ENCODE assay signal across 1 cellular context in genomic region chr1:44739361-44740178, GRCh38.
TF ChIP-seq lines count a peak whose summit lies in the region.

Gene KIF2C, plus strand, starts transcription at chr1:44739837. Its CDS starts 96 bp downstream, at chr1:44739933.

TF ChIP-seq in HepG2, 621 proteins besides CTCF, POLR2A, EP300 and RAD21 (continued from another document and continues in another):
- TF ChIP-seq TFDP2 (CRISPR knock-in tag; IDR thresholded peaks at IDR 0.05) (peak; percentile 99), ZNF839 (CRISPR knock-in tag; IDR thresholded peaks at IDR 0.05; ENCODE audit: borderline replicate concordance) (no peak), ZNF577 (CRISPR knock-in tag; IDR thresholded peaks at IDR 0.05; ENCODE audit: borderline replicate concordance, low read depth) (no peak), SPEN (CRISPR knock-in tag; IDR thresholded peaks at IDR 0.05; ENCODE audit: low read depth) (peak; percentile 61), TBX2 (CRISPR knock-in tag; IDR thresholded peaks at IDR 0.05; ENCODE audit: borderline replicate concordance) (peak; percentile 77), ZSCAN29 (CRISPR knock-in tag; conservative IDR thresholded peaks at IDR 0.05) (0 out of 2 replicates have a peak, but pooled peaks have one; percentile 45), MED1 (CRISPR knock-in tag; IDR thresholded peaks at IDR 0.05) (peak; percentile 56; the same call in 1 of the 2 replicates), ZNF850 (CRISPR knock-in tag; conservative IDR thresholded peaks at IDR 0.05) (no peak), RERE (CRISPR knock-in tag; IDR thresholded peaks at IDR 0.05; ENCODE audit: low read depth) (no peak), ASH2L (IDR thresholded peaks at IDR 0.05; ENCODE audit: insufficient read length, low read depth, low read length) (no peak), SRSF9 (IDR thresholded peaks at IDR 0.05; ENCODE audit: borderline replicate concordance, insufficient read depth, low read depth, low read length, poor library complexity, severe bottlenecking) (no peak), BCL6 (CRISPR knock-in tag; IDR thresholded peaks at IDR 0.05) (peak; percentile 17), IRF9 (CRISPR knock-in tag; IDR thresholded peaks at IDR 0.05; ENCODE audit: borderline replicate concordance) (peak; percentile 81; the same call in 1 of the 2 replicates), NAIF1 (CRISPR knock-in tag; IDR thresholded peaks at IDR 0.05; ENCODE audit: borderline replicate concordance) (no peak), TIGD3 (CRISPR knock-in tag; IDR thresholded peaks at IDR 0.05; ENCODE audit: borderline replicate concordance) (no peak), SP4 (CRISPR knock-in tag; IDR thresholded peaks at IDR 0.05) (peak; percentile 97), IRF1 (CRISPR knock-in tag; IDR thresholded peaks at IDR 0.05; ENCODE audit: low read depth) (no peak), MLX (CRISPR knock-in tag; IDR thresholded peaks at IDR 0.05) (no peak; the same call in 1 of the 2 replicates), MXD3 (CRISPR knock-in tag; IDR thresholded peaks at IDR 0.05) (0 out of 2 replicates have a peak, but pooled peaks have one; percentile 57), ZSCAN30 (CRISPR knock-in tag; IDR thresholded peaks at IDR 0.05) (no peak), ZSCAN12 (CRISPR knock-in tag; IDR thresholded peaks at IDR 0.05) (no peak), ZNF180 (CRISPR knock-in tag; IDR thresholded peaks at IDR 0.05; ENCODE audit: borderline replicate concordance, low read depth) (no peak), ZNF205 (CRISPR knock-in tag; IDR thresholded peaks at IDR 0.05) (peak; percentile 40; the same call in 1 of the 2 replicates), GZF1 (CRISPR knock-in tag; IDR thresholded peaks at IDR 0.05) (no peak), ZNF772 (CRISPR knock-in tag; IDR thresholded peaks at IDR 0.05) (no peak), MTF1 (CRISPR knock-in tag; IDR thresholded peaks at IDR 0.05) (no peak), MAFF (IDR thresholded peaks at IDR 0.05; ENCODE audit: low read depth, low read length) (no peak), MXI1 (IDR thresholded peaks at IDR 0.05; ENCODE audit: borderline replicate concordance, low read depth, low read length) (peak; percentile 88; the same call in 2 of the 3 replicates), ATF4 (CRISPR knock-in tag; IDR thresholded peaks at IDR 0.05) (peak in 1 of 2 experiments; percentile 69; a peak in 2 of 4 replicates), SAFB2 (CRISPR knock-in tag; IDR thresholded peaks at IDR 0.05; ENCODE audit: borderline replicate concordance, low read depth) (no peak; the same call in 1 of the 2 replicates), NFKB2 (CRISPR knock-in tag; IDR thresholded peaks at IDR 0.05; ENCODE audit: borderline replicate concordance) (peak; percentile 58; the same call in 1 of the 2 replicates), PAX8 (CRISPR knock-in tag; IDR thresholded peaks at IDR 0.05; ENCODE audit: borderline replicate concordance) (no peak), ZNF614 (CRISPR knock-in tag; IDR thresholded peaks at IDR 0.05; ENCODE audit: borderline replicate concordance) (peak; percentile 73; the same call in 1 of the 2 replicates), PAF1 (CRISPR knock-in tag; IDR thresholded peaks at IDR 0.05) (no peak), ARNT2 (CRISPR knock-in tag; IDR thresholded peaks at IDR 0.05; ENCODE audit: low read depth) (peak; percentile 92), ZNF143 (CRISPR knock-in tag; IDR thresholded peaks at IDR 0.05) (peak; percentile 90), ZBTB46 (CRISPR knock-in tag; IDR thresholded peaks at IDR 0.05; ENCODE audit: borderline replicate concordance) (no peak), ATAD3A (CRISPR knock-in tag; IDR thresholded peaks at IDR 0.05) (no peak), RNF2 (conservative IDR thresholded peaks at IDR 0.05; ENCODE audit: low read depth) (no peak), RAD51 (IDR thresholded peaks at IDR 0.05; ENCODE audit: borderline replicate concordance) (no peak), SP140L (CRISPR knock-in tag; IDR thresholded peaks at IDR 0.05; ENCODE audit: borderline replicate concordance) (0 out of 2 replicates have a peak, but pooled peaks have one; percentile 50), ZNF224 (CRISPR knock-in tag; IDR thresholded peaks at IDR 0.05) (peak; percentile 59; the same call in 1 of the 2 replicates), ZC3H4 (CRISPR knock-in tag; IDR thresholded peaks at IDR 0.05; ENCODE audit: borderline replicate concordance) (no peak), ZNF12 (CRISPR knock-in tag; IDR thresholded peaks at IDR 0.05) (no peak), ERF (CRISPR knock-in tag; IDR thresholded peaks at IDR 0.05) (peak; percentile 76; the same call in 1 of the 2 replicates), ZNF431 (CRISPR knock-in tag; IDR thresholded peaks at IDR 0.05; ENCODE audit: borderline replicate concordance, low read depth) (no peak), CBX2 (IDR thresholded peaks at IDR 0.05; ENCODE audit: low read depth, low read length) (no peak), CBX2 (CRISPR knock-in tag; IDR thresholded peaks at IDR 0.05; ENCODE audit: low read depth) (no peak), ZFYVE20 (CRISPR knock-in tag; IDR thresholded peaks at IDR 0.05; ENCODE audit: borderline replicate concordance, low read depth) (no peak), PTBP1 (IDR thresholded peaks at IDR 0.05; ENCODE audit: low read depth, low read length, poor library complexity, severe bottlenecking) (no peak), SMAD1 (CRISPR knock-in tag; IDR thresholded peaks at IDR 0.05; ENCODE audit: borderline replicate concordance, low read depth) (peak; percentile 17; the same call in 1 of the 2 replicates), ZNF44 (CRISPR knock-in tag; IDR thresholded peaks at IDR 0.05) (no peak), CBX1 (IDR thresholded peaks at IDR 0.05; ENCODE audit: low read depth) (peak; percentile 40), ZNF274 (CRISPR knock-in tag; IDR thresholded peaks at IDR 0.05) (peak; percentile 71), ZNF879 (CRISPR knock-in tag; IDR thresholded peaks at IDR 0.05) (no peak; the same call in 1 of the 2 replicates), CC2D1A (CRISPR knock-in tag; IDR thresholded peaks at IDR 0.05) (no peak), ZNF331 (CRISPR knock-in tag; IDR thresholded peaks at IDR 0.05) (peak; percentile 71), GPBP1L1 (CRISPR knock-in tag; IDR thresholded peaks at IDR 0.05) (no peak), KDM5B (CRISPR knock-in tag; IDR thresholded peaks at IDR 0.05; ENCODE audit: borderline replicate concordance) (no peak)
